In the genomic region with DNA sequence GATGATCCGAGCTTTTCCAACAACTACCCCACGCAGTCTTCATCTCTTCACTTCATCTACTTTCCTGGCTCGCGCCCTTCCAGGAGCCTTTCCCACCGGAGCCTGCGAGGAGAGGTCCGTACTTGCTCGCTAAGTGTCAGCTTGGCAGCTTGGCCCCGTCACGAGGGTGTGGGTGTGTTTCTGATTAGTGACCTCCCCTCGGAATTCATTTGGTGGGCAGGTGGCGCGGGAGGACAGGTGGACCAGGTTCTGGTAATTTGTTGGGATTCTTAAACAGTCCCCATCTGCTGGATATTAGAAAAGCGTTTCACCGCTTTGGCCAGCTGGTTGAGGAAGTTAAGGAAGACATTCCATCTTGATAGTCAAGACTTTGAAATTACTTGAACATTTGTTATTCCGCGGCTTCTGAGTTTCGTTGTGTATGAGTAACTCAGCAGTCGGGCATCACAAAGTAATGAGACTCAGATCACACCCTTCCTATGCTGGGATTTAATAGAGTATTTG, we compare ENCODE assay signal across 8 cellular contexts. TPM values are rescaled to one million over a fixed set of nuclear protein-coding genes. Genes with fewer than 3 reads are reported as not detected.
DNase-seq lines count a peak whose midpoint lies in the region; ATAC-seq and TF ChIP-seq lines count a peak whose summit lies in the region.

No MANE protein-coding gene starts in this region.

- CTCF ChIA-PET in CD8-positive, alpha-beta memory T cell (lab: Charles Lee) = no interaction called here

- POLR2A ChIA-PET in CD8-positive, alpha-beta memory T cell (lab: Charles Lee) = interaction anchor here (1.5 kb wide), 1 partner anchor 1291 kb away, joined by 5 read pairs; a partner anchor contains a TSS

- H3K4me3 Mint-ChIP-seq in CD8-positive, alpha-beta memory T cell = peak overlapping the region; percentile 95 to 100 (median 98)

- DNase-seq in CD8-positive, alpha-beta memory T cell = peak in 3 of 5 donors; percentile 24 to 69 (median 43)
- DNase-seq in HK-2 (ENCODE audit: unreplicated experiment) = peak; percentile 52
- DNase-seq in T-helper 1 cell = peak in 4 of 5 donors; percentile 9 to 38 (median 28)
- peak; percentile 50 for DNase-seq in brain microvascular endothelial cell
- DNase-seq in islet precursor cell = peak; percentile 82
- DNase-seq in stimulated activated CD4-positive, alpha-beta T cell treated with anti-CD3 and anti-CD28 coated beads, Interleukin-15, amount 100 ng/mL, for 48 hours (ENCODE audit: low read depth in 2 of 2) = peak; percentile 26 to 32
- no peak for DNase-seq in pons (ENCODE audit: low spot score)

- in situ Hi-C loops in brain microvascular endothelial cell (cut with HindIII; ENCODE audit: low pct_ligation_motif_present, low sequenced_read_pairs) = no loop called here

- no peaks in the 10 kb centered on the region for H3K27me3 ChIP-seq in CD8-positive, alpha-beta memory T cell (ENCODE audit: insufficient read depth, low read length, poor library complexity, severe bottlenecking)
- no peaks in the 10 kb centered on the region for H3K27me3 ChIP-seq in brain microvascular endothelial cell (replicated peaks)

- TF ChIP-seq CTCF in brain microvascular endothelial cell (IDR thresholded peaks at IDR 0.05; ENCODE audit: low read depth, low read length, missing control alignments) = no peak

- H3K9me3 Mint-ChIP-seq in CD8-positive, alpha-beta memory T cell = no peaks in the 10 kb centered on the region

- H3K36me3 ChIP-seq in CD8-positive, alpha-beta memory T cell (ENCODE audit: insufficient read depth, low read length) = no peaks in the 10 kb centered on the region
- H3K36me3 ChIP-seq in brain microvascular endothelial cell (replicated peaks) = peaks cover 13% of the 10 kb centered on the region

- H3K27me3 Mint-ChIP-seq in CD8-positive, alpha-beta memory T cell = peaks cover 0 to 1% of the 10 kb centered on the region in 2 donors

- H3K4me3 ChIP-seq in CD8-positive, alpha-beta memory T cell (ENCODE audit: low read length) = peak overlapping the region; percentile 94
- H3K4me3 ChIP-seq in brain microvascular endothelial cell (ENCODE audit: low read depth, low read length) = peak overlapping the region; percentile 89

- peaks cover 26% of the 10 kb centered on the region for H3K4me1 ChIP-seq in CD8-positive, alpha-beta memory T cell (ENCODE audit: insufficient read depth, low read length)

- peaks cover 0 to 47% (median 9%) of the 10 kb centered on the region in 3 donors for H3K36me3 Mint-ChIP-seq in CD8-positive, alpha-beta memory T cell

- H3K27ac Mint-ChIP-seq in CD8-positive, alpha-beta memory T cell = peak overlapping the region; percentile 97 to 100 (median 99)

- H3K4me1 Mint-ChIP-seq in CD8-positive, alpha-beta memory T cell = peaks cover 43 to 46% (median 43%) of the 10 kb centered on the region in 3 donors

- no peaks in the 10 kb centered on the region for H3K9me3 ChIP-seq in CD8-positive, alpha-beta memory T cell (ENCODE audit: low read length)

- peak overlapping the region; percentile 91 for H3K27ac ChIP-seq in CD8-positive, alpha-beta memory T cell (ENCODE audit: low read depth, low read length)
- peak overlapping the region; percentile 97 for H3K27ac ChIP-seq in brain microvascular endothelial cell

- peak; percentile 15 for ATAC-seq in GM19467 (IDR thresholded peaks at IDR 0.05; ENCODE audit: unreplicated experiment)

RNA-seq across cellular contexts. Expression of a gene that starts 0.5 kb away (rescaled TPM):
- 10 to 100 TPM; 50.9 to 53.7 TPM for total RNA-seq in CD8-positive, alpha-beta memory T cell
- polyA plus RNA-seq in CD8-positive, alpha-beta memory T cell = 61.8 TPM
